8 cellular contexts compared by ENCODE assay signal in the genomic region with DNA sequence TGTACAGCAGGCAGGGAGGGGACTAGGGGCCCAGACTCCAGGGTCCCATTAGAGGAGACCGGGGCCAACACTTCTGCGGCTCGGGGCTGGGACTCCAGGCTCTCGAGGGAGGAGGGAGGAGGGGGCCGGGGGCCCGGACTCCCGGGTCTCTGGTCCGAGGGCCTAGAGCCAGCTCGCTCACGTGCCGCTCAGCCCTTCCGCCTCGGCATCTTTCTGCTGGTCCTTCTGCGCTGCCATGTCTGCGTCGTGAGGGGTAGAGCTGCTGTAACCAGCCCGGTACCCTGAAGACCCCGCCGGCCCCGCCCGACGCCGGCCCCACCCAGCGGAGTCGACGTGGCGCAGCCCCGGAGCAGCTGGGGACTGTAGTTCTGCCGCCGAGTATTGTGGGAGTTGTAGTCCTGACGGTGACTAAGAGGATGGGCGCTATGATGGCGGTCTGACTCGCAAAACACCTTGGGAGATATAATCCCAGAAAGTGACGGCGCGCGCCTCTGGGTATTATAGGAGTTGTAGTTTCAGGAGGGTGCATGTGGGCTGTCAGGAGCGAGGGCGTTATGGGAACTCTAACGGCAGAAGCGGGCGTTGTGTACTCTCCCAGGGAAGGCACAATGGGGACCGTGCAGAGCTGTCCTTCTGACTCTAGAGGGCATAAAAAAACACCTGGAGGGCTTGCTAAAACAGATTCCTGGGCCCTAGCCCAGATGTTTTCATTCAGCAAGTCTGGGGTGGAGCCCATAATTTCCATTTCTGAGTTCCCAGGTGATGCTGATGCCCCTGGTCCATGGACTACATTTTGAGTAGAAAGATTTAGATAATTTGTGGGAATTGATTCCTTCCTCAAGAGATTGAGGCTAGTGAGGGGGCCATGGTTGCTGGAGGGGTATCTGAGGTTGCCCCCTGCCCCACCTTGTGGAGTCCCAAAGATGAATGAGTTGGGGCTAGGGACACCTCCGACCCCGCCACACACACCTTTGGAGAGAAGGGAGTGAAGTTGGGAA. TPM values are rescaled to one million over a fixed set of nuclear protein-coding genes. Genes with fewer than 3 reads are reported as not detected.
DNase-seq lines count a peak whose midpoint lies in the region; ATAC-seq and TF ChIP-seq lines count a peak whose summit lies in the region.

A gene with protein sequence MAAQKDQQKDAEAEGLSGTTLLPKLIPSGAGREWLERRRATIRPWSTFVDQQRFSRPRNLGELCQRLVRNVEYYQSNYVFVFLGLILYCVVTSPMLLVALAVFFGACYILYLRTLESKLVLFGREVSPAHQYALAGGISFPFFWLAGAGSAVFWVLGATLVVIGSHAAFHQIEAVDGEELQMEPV (minus strand): TSS at position 266 of the 998 bp plus-strand sequence. CDS start 29 bp downstream, at position 237.

- peak; percentile 81 for ATAC-seq in GM21717 (IDR thresholded peaks at IDR 0.05; ENCODE audit: unreplicated experiment)

- H3K4me2 ChIP-seq in KMS-11 = peak within 1 kb of the TSS; percentile 77

- H3K4me3 ChIP-seq in KMS-11 (IDR thresholded peaks at IDR 0.05; ENCODE audit: insufficient read depth, low read depth, low read length) = no peak within 1 kb of the TSS
- peak within 1 kb of the TSS; percentile 79 to 96 (median 89) for H3K4me3 ChIP-seq in Peyer's patch
- H3K4me3 ChIP-seq in esophagus muscularis mucosa = peak within 1 kb of the TSS; percentile 72 to 99 (median 83)

- peak within 1 kb of the TSS; percentile 50; the same call in 1 of the 2 replicates for H3K9ac ChIP-seq in KMS-11

- peak within 1 kb of the TSS; percentile 84 for H2AFZ ChIP-seq in KMS-11 (ENCODE audit: low read depth)

- H3K9me3 ChIP-seq in Peyer's patch (no peaks in the 10 kb centered on the region), esophagus muscularis mucosa (no peaks in the 10 kb centered on the region)

- H3K79me2 ChIP-seq in KMS-11 (ENCODE audit: insufficient read depth, low read depth) = no peaks in the 10 kb centered on the region

- H3K4me1 ChIP-seq in KMS-11 (ENCODE audit: low read depth, poor library complexity, severe bottlenecking) (peaks cover 15% of the 10 kb centered on the region), Peyer's patch (peaks cover 0 to 16% (median 8%) of the 10 kb centered on the region in 4 donors), esophagus muscularis mucosa (peaks cover 13 to 23% (median 22%) of the 10 kb centered on the region in 4 donors)

- intact Hi-C loops in esophagus muscularis mucosa (cut with DNase I) = loop anchor here (5.0 kb wide), 1 partner anchor 87 kb away; no protein-coding TSS in a partner anchor

- peak within 1 kb of the TSS; percentile 26 for H3K27ac ChIP-seq in KMS-11
- H3K27ac ChIP-seq in Peyer's patch = peak within 1 kb of the TSS; percentile 94 to 100 (median 96)
- H3K27ac ChIP-seq in esophagus muscularis mucosa (replicated peaks in 1 of 4) = peak within 1 kb of the TSS; percentile 87 to 94 (median 90)

- TF ChIP-seq POLR2A in Peyer's patch (IDR thresholded peaks at IDR 0.05) = peak; percentile 6 to 47
- no peak for TF ChIP-seq POLR2A in esophagus muscularis mucosa (IDR thresholded peaks at IDR 0.05; ENCODE audit: low read depth)

- no peaks in the 10 kb centered on the region for H4K20me1 ChIP-seq in KMS-11 (ENCODE audit: insufficient read depth)

- TF ChIP-seq CTCF in KMS-11 (conservative IDR thresholded peaks at IDR 0.05; ENCODE audit: low read depth, low read length) (peak; percentile 57), Peyer's patch (IDR thresholded peaks at IDR 0.05) (peak in 3 of 6 experiments; percentile 2 to 38 (median 20)), esophagus muscularis mucosa (IDR thresholded peaks at IDR 0.05) (peak in 1 of 3 experiments; percentile 14)

- 8% methylated on average over 29 of the region's 46 CpGs for WGBS in esophagus muscularis mucosa

- no peak for TF ChIP-seq EP300 in esophagus muscularis mucosa (IDR thresholded peaks at IDR 0.05)

- peaks cover 2% of the 10 kb centered on the region; the same call in 1 of the 2 replicates for H3K27me3 ChIP-seq in KMS-11 (ENCODE audit: insufficient read depth, low read depth)
- H3K27me3 ChIP-seq in Peyer's patch = no peaks in the 10 kb centered on the region
- H3K27me3 ChIP-seq in esophagus muscularis mucosa = no peaks in the 10 kb centered on the region

- H3K36me3 ChIP-seq in KMS-11 (ENCODE audit: insufficient read depth) (no peaks in the 10 kb centered on the region), Peyer's patch (no peaks in the 10 kb centered on the region), esophagus muscularis mucosa (peaks cover 0 to 29% (median 24%) of the 10 kb centered on the region in 4 donors)

- DNase-seq in DMS53 (lab: John Stamatoyannopoulos, UW) (peak; percentile 97), Peyer's patch (peak; percentile 88 to 96 (median 90)), esophagus muscularis mucosa (ENCODE audit: extremely low spot score) (peak; percentile 94), myocyte (ENCODE audit: low read depth) (peak; percentile 88)
- peak; percentile 89 to 92 for DNase-seq in activated T-cell treated with anti-CD3 and anti-CD28 coated beads, Interleukin-2, amount 50 U/mL, for 48 hours
- peak; percentile 69 to 90 for DNase-seq in stimulated activated CD8-positive, alpha-beta memory T cell treated with anti-CD3 and anti-CD28 coated beads, Interleukin-7, amount 100 ng/mL, for 48 hours (ENCODE audit: extremely low read depth in 1 of 2, low read depth in 1 of 2)

RNA-seq across cellular contexts. Expression of the gene that starts here (rescaled TPM):
- total RNA-seq in Peyer's patch = 100 to 1,000 TPM in 3 of 4 donors, 10 to 100 TPM in 1; 81.7 to 146 (median 124) TPM
- total RNA-seq in esophagus muscularis mucosa = 100 to 1,000 TPM; 142 to 250 (median 201) TPM
- total RNA-seq in myocyte = 116 and 117 TPM in 2 replicates
- polyA plus RNA-seq in myocyte (2012) = 381 TPM

Comparison
In these comparisons a context has a peak if more than half of its experiments do, and no peak if none do; other contexts are left out.
1. H3K27ac ChIP-seq: peak in every context shown above with its lines; median percentile 96 in Peyer's patch; 90 in esophagus muscularis mucosa; 26 in KMS-11.